Comparison of ENCODE assay signal across 8 cellular contexts in genomic region chr16:70737377-70738082, GRCh38. TPM values are rescaled to one million over a fixed set of nuclear protein-coding genes. Genes with fewer than 3 reads are reported as not detected.
A peak's percentile ranks its signal among the peaks of the same experiment; 100 is the strongest.
DNase-seq lines count a peak whose midpoint lies in the region; ATAC-seq and TF ChIP-seq lines count a peak whose summit lies in the region.

No MANE protein-coding gene starts in this region.

- peak overlapping the region; percentile 73 for H3K4me3 Mint-ChIP-seq in activated T-cell treated with anti-CD3 and anti-CD28 coated beads, Interleukin-2, amount 50 U/mL, for 4 hours

- H3K9ac ChIP-seq in BLaER1 = peak overlapping the region; percentile 82
- peak overlapping the region; percentile 52 to 74 (median 66) for H3K9ac ChIP-seq in skeletal muscle tissue (ENCODE audit: low read depth in 1 of 3, low read length in 3 of 3)

- H3K27me3 ChIP-seq in BLaER1 (no peaks in the 10 kb centered on the region), skeletal muscle tissue (ENCODE audit: control insufficient read depth in 3 of 3, insufficient read depth in 3 of 3, low read length in 3 of 3) (no peaks in the 10 kb centered on the region)

- H3K27me3 Mint-ChIP-seq in activated T-cell treated with anti-CD3 and anti-CD28 coated beads, Interleukin-2, amount 50 U/mL, for 4 hours (ENCODE audit: low read depth) = no peaks in the 10 kb centered on the region

- peaks cover 3% of the 10 kb centered on the region for H3K9me3 ChIP-seq in BLaER1
- H3K9me3 ChIP-seq in KOPT-K1 (ENCODE audit: insufficient read depth, low read length, poor library complexity, severe bottlenecking) = no peaks in the 10 kb centered on the region
- H3K9me3 ChIP-seq in skeletal muscle tissue (ENCODE audit: control insufficient read depth in 3 of 3, low read length in 3 of 3) = no peaks in the 10 kb centered on the region

- peaks cover 13% of the 10 kb centered on the region for H3K36me3 Mint-ChIP-seq in activated T-cell treated with anti-CD3 and anti-CD28 coated beads, Interleukin-2, amount 50 U/mL, for 4 hours (ENCODE audit: insufficient read depth)

- no peaks in the 10 kb centered on the region for H4K20me1 ChIP-seq in BLaER1

- ATAC-seq in GM21381 (IDR thresholded peaks at IDR 0.05; ENCODE audit: unreplicated experiment) = peak; percentile 93
- peak; percentile 91 to 92 for ATAC-seq in activated T-cell treated with anti-CD3 and anti-CD28 coated beads, Interleukin-2, amount 50 U/mL, for 4 hours

- peak; percentile 31 for DNase-seq in activated T-cell treated with anti-CD3 and anti-CD28 coated beads, Interleukin-2, amount 50 U/mL, for 4 hours
- DNase-seq in fibroblast of the aortic adventitia (ENCODE audit: low read depth) = peak; percentile 91
- DNase-seq in GDM1 (lab: John Stamatoyannopoulos, UW) = no peak
- no peak for DNase-seq in NCI-H526 treated with DMSO at 0.1 percent for 48 hours (lab: John Stamatoyannopoulos, UW)

- H3K36me3 ChIP-seq in BLaER1 = peaks cover 10% of the 10 kb centered on the region
- H3K36me3 ChIP-seq in KOPT-K1 (ENCODE audit: insufficient read depth, low read length) = peaks cover 16% of the 10 kb centered on the region; the same call in 1 of the 2 replicates
- H3K36me3 ChIP-seq in skeletal muscle tissue (ENCODE audit: control insufficient read depth in 3 of 3, insufficient read depth in 3 of 3, low read length in 3 of 3) = peaks cover 0 to 5% (median 3%) of the 10 kb centered on the region in 3 donors

- H3K9me3 Mint-ChIP-seq in activated T-cell treated with anti-CD3 and anti-CD28 coated beads, Interleukin-2, amount 50 U/mL, for 4 hours = no peaks in the 10 kb centered on the region

- peaks cover 30% of the 10 kb centered on the region for H3K4me1 Mint-ChIP-seq in activated T-cell treated with anti-CD3 and anti-CD28 coated beads, Interleukin-2, amount 50 U/mL, for 4 hours (ENCODE audit: low read depth)

- peak overlapping the region; percentile 92 for H3K4me2 ChIP-seq in BLaER1

- H3K27ac ChIP-seq in BLaER1 = peak overlapping the region; percentile 93
- H3K27ac ChIP-seq in KOPT-K1 (ENCODE audit: low read depth, low read length, poor library complexity, severe bottlenecking) = peak overlapping the region; percentile 70
- peak overlapping the region; percentile 91 for H3K27ac ChIP-seq in skeletal muscle tissue (ENCODE audit: low read depth, low read length)

- no peak for TF ChIP-seq CTCF in fibroblast of the aortic adventitia (IDR thresholded peaks at IDR 0.05; ENCODE audit: insufficient read depth, low read length)

- H3K4me3 ChIP-seq in BLaER1 (peak overlapping the region; percentile 47), fibroblast of the aortic adventitia (ENCODE audit: low read depth, low read length) (no peak overlapping the region), skeletal muscle tissue (ENCODE audit: low read length in 3 of 3) (peak overlapping the region; percentile 23 to 58 (median 28))

- H3K4me1 ChIP-seq in BLaER1 = peaks cover 75% of the 10 kb centered on the region
- H3K4me1 ChIP-seq in skeletal muscle tissue (ENCODE audit: control insufficient read depth in 3 of 3, insufficient read depth in 3 of 3, low read length in 3 of 3) = peaks cover 47 to 49% (median 48%) of the 10 kb centered on the region in 3 donors

RNA-seq across cellular contexts. Expression of gene MTSS2, which starts 51.7 kb away (rescaled TPM):
- 1 to 10 TPM; 1.9 to 7.3 (median 4.3) TPM for total RNA-seq in activated T-cell treated with anti-CD3 and anti-CD28 coated beads, Interleukin-2, amount 50 U/mL, for 4 hours
- total RNA-seq in fibroblast of the aortic adventitia (ENCODE audit: low replicate concordance) (8.3 and 24.0 TPM in 2 replicates), skeletal muscle tissue (18.8 TPM)

Comparison
In these comparisons a context has a peak if more than half of its experiments do, and no peak if none do; other contexts are left out.
1. DNase-seq: peak in activated T-cell treated with anti-CD3 and anti-CD28 coated beads, Interleukin-2, amount 50 U/mL, for 4 hours (single experiment) and fibroblast of the aortic adventitia (single experiment); none in GDM1 (single experiment) and NCI-H526 treated with DMSO at 0.1 percent for 48 hours (single experiment).
2. Peak in every context shown above with its lines, with median percentiles within 50 percentile points of each other: H3K27ac ChIP-seq.